8 cellular contexts compared by ENCODE assay signal in the genomic region with DNA sequence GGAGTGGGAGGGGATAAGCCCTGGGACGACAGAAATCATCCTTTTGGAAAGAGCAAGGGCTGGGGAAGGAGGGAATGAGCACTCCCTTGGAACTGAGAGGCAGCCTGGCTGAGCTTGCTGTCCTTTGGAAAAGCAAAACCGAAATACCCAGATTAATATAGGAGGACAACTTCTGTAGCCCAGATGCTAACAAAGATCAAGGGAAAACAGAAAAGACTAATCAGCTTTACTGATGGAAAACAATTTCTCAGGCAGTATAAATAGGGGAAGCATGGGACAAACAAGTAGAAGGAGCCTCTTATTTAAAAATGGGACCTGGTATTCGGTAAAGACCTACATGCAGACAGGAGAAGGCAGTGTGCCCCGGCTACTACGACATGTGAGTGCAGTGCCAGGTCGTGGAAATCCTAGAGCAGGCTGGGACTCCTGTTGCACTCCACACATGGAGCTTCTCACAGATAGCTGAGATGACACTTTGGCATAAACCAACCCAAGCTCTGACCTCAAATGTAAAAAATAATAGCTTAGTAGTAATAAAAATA. TPM values are rescaled to one million over a fixed set of nuclear protein-coding genes. Genes with fewer than 3 reads are reported as not detected.
DNase-seq lines count a peak whose midpoint lies in the region; ATAC-seq and TF ChIP-seq lines count a peak whose summit lies in the region.

No MANE protein-coding gene starts in this region.

- no peaks in the 10 kb centered on the region for H3K36me3 ChIP-seq in neural progenitor cell

- CTCF ChIA-PET in T-cell (lab: Charles Lee), result interaction anchor here in 1 of 2 donors (0.6 to 0.7 kb wide), 2 partner anchors 13 to 316 kb away, joined by 3 to 4 read pairs; no protein-coding TSS in a partner anchor

- H2AFZ ChIP-seq in neural progenitor cell (replicated peaks), result peak overlapping the region; percentile 74

- peak; percentile 55 for DNase-seq in activated CD4-positive, alpha-beta T cell treated with anti-CD3 and anti-CD28 coated beads, Interleukin-2, amount 10 ng/mL, durations not matched to agents 24 days and 14 days
- DNase-seq in activated CD4-positive, alpha-beta T cell treated with anti-CD3 and anti-CD28 coated beads for 1 hour, result no peak
- DNase-seq in T-cell, result peak in 2 of 34 experiments; percentile 5 to 8
- peak; percentile 28 for DNase-seq in fibroblast of gingiva (ENCODE audit: low read depth)
- DNase-seq in neural progenitor cell (ENCODE audit: low spot score), result peak; percentile 17
- no peak for DNase-seq in AG08395 (ENCODE audit: low spot score)
- DNase-seq in H4 (ENCODE audit: low spot score), result no peak

- H3K27me3 ChIP-seq in neural progenitor cell, result no peaks in the 10 kb centered on the region

- H3K27me3 Mint-ChIP-seq in activated CD4-positive, alpha-beta T cell treated with anti-CD3 and anti-CD28 coated beads, Interleukin-2, amount 10 ng/mL, durations not matched to agents 24 days and 14 days, result peaks cover 58% of the 10 kb centered on the region
- H3K27me3 Mint-ChIP-seq in T-cell (peaks cover 3 to 10% of the 10 kb centered on the region in 2 donors), neural progenitor cell (ENCODE audit: insufficient read depth, low read depth) (peaks cover 2% of the 10 kb centered on the region)

- H3K27ac Mint-ChIP-seq in activated CD4-positive, alpha-beta T cell treated with anti-CD3 and anti-CD28 coated beads, Interleukin-2, amount 10 ng/mL, durations not matched to agents 24 days and 14 days, result no peak overlapping the region
- H3K27ac Mint-ChIP-seq in T-cell, result peak overlapping the region in 1 of 2 donors; percentile 87
- peak overlapping the region; percentile 83 for H3K27ac Mint-ChIP-seq in neural progenitor cell

- H3K9ac ChIP-seq in neural progenitor cell, result peak overlapping the region; percentile 1

- no peaks in the 10 kb centered on the region for H3K79me2 ChIP-seq in neural progenitor cell (ENCODE audit: low read depth)

- H3K4me3 Mint-ChIP-seq in activated CD4-positive, alpha-beta T cell treated with anti-CD3 and anti-CD28 coated beads, Interleukin-2, amount 10 ng/mL, durations not matched to agents 24 days and 14 days, result peak overlapping the region; percentile 82
- H3K4me3 Mint-ChIP-seq in T-cell, result peak overlapping the region; percentile 87 to 94 (median 92)
- H3K4me3 Mint-ChIP-seq in neural progenitor cell, result peak overlapping the region; percentile 92

- peaks cover 12% of the 10 kb centered on the region for H3K4me1 ChIP-seq in neural progenitor cell

- peaks cover 17% of the 10 kb centered on the region for H3K4me1 Mint-ChIP-seq in activated CD4-positive, alpha-beta T cell treated with anti-CD3 and anti-CD28 coated beads, Interleukin-2, amount 10 ng/mL, durations not matched to agents 24 days and 14 days
- peaks cover 27 to 33% (median 29%) of the 10 kb centered on the region in 3 donors for H3K4me1 Mint-ChIP-seq in T-cell
- peaks cover 20% of the 10 kb centered on the region for H3K4me1 Mint-ChIP-seq in neural progenitor cell

- peak overlapping the region; percentile 64 for H3K4me3 ChIP-seq in neural progenitor cell

- POLR2A ChIA-PET in T-cell (lab: Charles Lee), result interaction anchor here (0.6 kb wide), 2 partner anchors 91 to 296 kb away, joined by 3 read pairs; no protein-coding TSS in a partner anchor

- intact Hi-C loops in activated CD4-positive, alpha-beta T cell treated with anti-CD3 and anti-CD28 coated beads, Interleukin-2, amount 10 ng/mL, durations not matched to agents 24 days and 14 days (cut with micrococcal nuclease), result loop anchor here (5.0 to 10.0 kb wide), 3 partner anchors 100 to 1198 kb away; partner anchors contain the start of gene TMX3

- peaks cover 5% of the 10 kb centered on the region for H3F3A ChIP-seq in neural progenitor cell (ENCODE audit: low read depth)

- H3K27ac ChIP-seq in neural progenitor cell, result no peak overlapping the region

- TF ChIP-seq CTCF in neural progenitor cell (IDR thresholded peaks at IDR 0.05), result no peak

- H3K9me3 ChIP-seq in neural progenitor cell (ENCODE audit: low read depth), result no peaks in the 10 kb centered on the region

- no peaks in the 10 kb centered on the region for H3K9me3 Mint-ChIP-seq in activated CD4-positive, alpha-beta T cell treated with anti-CD3 and anti-CD28 coated beads, Interleukin-2, amount 10 ng/mL, durations not matched to agents 24 days and 14 days
- no peaks in the 10 kb centered on the region for H3K9me3 Mint-ChIP-seq in T-cell
- peaks cover 4% of the 10 kb centered on the region for H3K9me3 Mint-ChIP-seq in neural progenitor cell

- no peaks in the 10 kb centered on the region for H3K36me3 Mint-ChIP-seq in activated CD4-positive, alpha-beta T cell treated with anti-CD3 and anti-CD28 coated beads, Interleukin-2, amount 10 ng/mL, durations not matched to agents 24 days and 14 days (ENCODE audit: low read depth)
- H3K36me3 Mint-ChIP-seq in T-cell (no peaks in the 10 kb centered on the region), neural progenitor cell (peaks cover 27% of the 10 kb centered on the region)

- no peaks in the 10 kb centered on the region for H4K20me1 ChIP-seq in neural progenitor cell (ENCODE audit: low read depth)

- no peak for ATAC-seq in T-cell (replicated peaks in 1 of 4)
- no peak for ATAC-seq in HG02571 (IDR thresholded peaks at IDR 0.05; ENCODE audit: unreplicated experiment)

- peak overlapping the region; percentile 90 for H3K4me2 ChIP-seq in neural progenitor cell

RNA-seq across cellular contexts. Expression of gene DSEL, which starts 0.8 kb away (rescaled TPM):
- total RNA-seq in activated CD4-positive, alpha-beta T cell treated with anti-CD3 and anti-CD28 coated beads, Interleukin-2, amount 10 ng/mL, durations not matched to agents 24 days and 14 days, result not detected in 2 replicates
- 1 to 10 TPM in 3 of 5 donors, under 1 TPM in 2; 0.72 to 2.4 (median 1.5) TPM for total RNA-seq in T-cell
- 7.1 and 8.6 TPM in 2 replicates for total RNA-seq in neural progenitor cell (ENCODE audit: low replicate concordance)
- 25.1 and 25.8 TPM in 2 replicates for total RNA-seq in H4 (2014; rRNA removed; shearing (Covaris generic))

Comparison
In these comparisons a context has a peak if more than half of its experiments do, and no peak if none do; other contexts are left out.
1. DNase-seq: peak in activated CD4-positive, alpha-beta T cell treated with anti-CD3 and anti-CD28 coated beads, Interleukin-2, amount 10 ng/mL, durations not matched to agents 24 days and 14 days (single experiment), fibroblast of gingiva (single experiment) and neural progenitor cell (single experiment); none in activated CD4-positive, alpha-beta T cell treated with anti-CD3 and anti-CD28 coated beads for 1 hour (single experiment), AG08395 (single experiment) and H4 (single experiment).
2. Peak in every context shown above with its lines, with median percentiles within 50 percentile points of each other: H3K4me3 Mint-ChIP-seq.